Comparison of ENCODE assay signal across 1 cellular context in the genomic region with DNA sequence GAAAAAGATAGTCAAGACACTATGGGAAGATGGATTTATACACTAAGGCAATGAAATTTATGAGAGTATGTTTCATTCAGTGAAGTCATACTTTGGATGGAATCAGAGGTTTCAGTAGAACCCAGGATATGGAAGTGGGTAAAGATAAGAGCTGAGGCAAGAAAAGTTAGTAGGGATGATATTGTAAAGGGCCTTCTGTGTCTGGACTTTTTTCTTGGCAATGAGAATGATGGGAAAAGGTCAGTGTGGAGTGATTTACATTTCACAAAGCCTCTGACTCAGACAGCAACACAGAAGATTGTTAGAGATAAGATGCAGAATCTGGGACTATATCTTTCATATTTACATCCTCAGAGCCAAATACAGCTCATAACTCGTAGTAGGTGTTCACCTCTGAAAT.
A peak's percentile ranks its signal among the peaks of the same experiment; 100 is the strongest.
TF ChIP-seq lines count a peak whose summit lies in the region.

No MANE protein-coding gene starts in this region.

TF ChIP-seq in SK-N-SH treated with all-trans-retinoic acid at 6 μM for 48 hours, 23 proteins besides CTCF, POLR2A, EP300 and RAD21:
- TF ChIP-seq, protein P1, sequence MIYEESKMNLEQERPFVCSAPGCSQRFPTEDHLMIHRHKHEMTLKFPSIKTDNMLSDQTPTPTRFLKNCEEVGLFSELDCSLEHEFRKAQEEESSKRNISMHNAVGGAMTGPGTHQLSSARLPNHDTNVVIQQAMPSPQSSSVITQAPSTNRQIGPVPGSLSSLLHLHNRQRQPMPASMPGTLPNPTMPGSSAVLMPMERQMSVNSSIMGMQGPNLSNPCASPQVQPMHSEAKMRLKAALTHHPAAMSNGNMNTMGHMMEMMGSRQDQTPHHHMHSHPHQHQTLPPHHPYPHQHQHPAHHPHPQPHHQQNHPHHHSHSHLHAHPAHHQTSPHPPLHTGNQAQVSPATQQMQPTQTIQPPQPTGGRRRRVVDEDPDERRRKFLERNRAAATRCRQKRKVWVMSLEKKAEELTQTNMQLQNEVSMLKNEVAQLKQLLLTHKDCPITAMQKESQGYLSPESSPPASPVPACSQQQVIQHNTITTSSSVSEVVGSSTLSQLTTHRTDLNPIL (CRISPR knock-in tag; IDR thresholded peaks at IDR 0.05; ENCODE audit: low read depth): peak; percentile 77
- TF ChIP-seq TOX (CRISPR knock-in tag; IDR thresholded peaks at IDR 0.05; ENCODE audit: borderline replicate concordance) (no peak), RARB (CRISPR knock-in tag; IDR thresholded peaks at IDR 0.05) (no peak), ZNF565 (CRISPR knock-in tag; conservative IDR thresholded peaks at IDR 0.05; ENCODE audit: low read depth) (no peak), ISL1 (CRISPR knock-in tag; IDR thresholded peaks at IDR 0.05) (peak; percentile 86), BACH2 (CRISPR knock-in tag; IDR thresholded peaks at IDR 0.05; ENCODE audit: borderline replicate concordance) (no peak), ZFP30 (CRISPR knock-in tag; IDR thresholded peaks at IDR 0.05) (no peak), SNAI2 (CRISPR knock-in tag; IDR thresholded peaks at IDR 0.05) (0 out of 2 replicates have a peak, but pooled peaks have one; percentile 45), ZFP3 (CRISPR knock-in tag; IDR thresholded peaks at IDR 0.05) (peak; percentile 25; the same call in 1 of the 2 replicates)
- TF ChIP-seq, protein P2, sequence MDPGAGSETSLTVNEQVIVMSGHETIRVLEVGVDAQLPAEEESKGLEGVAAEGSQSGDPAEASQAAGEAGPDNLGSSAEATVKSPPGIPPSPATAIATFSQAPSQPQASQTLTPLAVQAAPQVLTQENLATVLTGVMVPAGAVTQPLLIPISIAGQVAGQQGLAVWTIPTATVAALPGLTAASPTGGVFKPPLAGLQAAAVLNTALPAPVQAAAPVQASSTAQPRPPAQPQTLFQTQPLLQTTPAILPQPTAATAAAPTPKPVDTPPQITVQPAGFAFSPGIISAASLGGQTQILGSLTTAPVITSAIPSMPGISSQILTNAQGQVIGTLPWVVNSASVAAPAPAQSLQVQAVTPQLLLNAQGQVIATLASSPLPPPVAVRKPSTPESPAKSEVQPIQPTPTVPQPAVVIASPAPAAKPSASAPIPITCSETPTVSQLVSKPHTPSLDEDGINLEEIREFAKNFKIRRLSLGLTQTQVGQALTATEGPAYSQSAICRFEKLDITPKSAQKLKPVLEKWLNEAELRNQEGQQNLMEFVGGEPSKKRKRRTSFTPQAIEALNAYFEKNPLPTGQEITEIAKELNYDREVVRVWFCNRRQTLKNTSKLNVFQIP (CRISPR knock-in tag; IDR thresholded peaks at IDR 0.05; ENCODE audit: borderline replicate concordance, low read depth): no peak; the same call in 1 of the 2 replicates
